15 cellular contexts compared by ENCODE assay signal in genomic region chr2:33320573-33320972, GRCh38.
DNase-seq lines count a peak whose midpoint lies in the region; ATAC-seq, FAIRE-seq and TF ChIP-seq lines count a peak whose summit lies in the region.
"Had no signal": no experiment of that assay in that cellular context is flagged by ENCODE, and none has a peak within 500 bp of the region (broad histone marks: within the 10 kb centered on the region; RNA-seq: fewer than 3 reads in every experiment).

No MANE protein-coding gene starts in this region.

- H3K27me3 ChIP-seq in HepG2 (ENCODE audit: control insufficient read depth in 1 of 2, insufficient read depth in 2 of 2, low read length in 2 of 2), result 0 out of 5 replicates have a peak, but pooled peaks cover 0 to 3% of the 10 kb centered on the region in 2 experiments
- H3K27me3 ChIP-seq: heart right ventricle had no signal

- DNase-seq in stimulated activated naive CD8-positive, alpha-beta T cell treated with anti-CD3 and anti-CD28 coated beads, Interleukin-15, Interleukin-2, amounts not matched to agents 100 U/mL and 50 U/mL, for 24 hours, result no peak
- no peak for DNase-seq in activated naive CD8-positive, alpha-beta T cell treated with anti-CD3 and anti-CD28 coated beads for 36 hours
- peak; percentile 10 for DNase-seq in HepG2 (ENCODE audit: low spot score)
- DNase-seq in NOMO-1 treated with DMSO at 0.1 percent for 48 hours (lab: John Stamatoyannopoulos, UW; ENCODE audit: unreplicated experiment), result no peak
- no peak for DNase-seq in stimulated activated CD4-positive, alpha-beta T cell treated with anti-CD3 and anti-CD28 coated beads, Interleukin-2, amount 100 ng/mL, for 48 hours
- DNase-seq in GM10248 (ENCODE audit: extremely low spot score), result no peak
- no peak for DNase-seq in T-helper 17 cell
- DNase-seq: heart right ventricle; midbrain; NCI-H69; stimulated activated CD4-positive, alpha-beta T cell treated with anti-CD3 and anti-CD28 coated beads, Interleukin-1b, Interleukin-23, amount 100 ng/mL, for 48 hours had no signal

- no peak for TF ChIP-seq RAD21 in HepG2 (CRISPR knock-in tag; IDR thresholded peaks at IDR 0.05)

- no peaks in the 10 kb centered on the region for H3K36me3 ChIP-seq in HepG2 (replicated peaks in 1 of 2; ENCODE audit: control insufficient read depth in 1 of 2, insufficient read depth in 2 of 2, low read length in 2 of 2)

- 12% methylated on average over 3 of the region's 3 CpGs for WGBS in HepG2 (ENCODE audit: low lambda C conversion rate)

- TF ChIP-seq POLR2A in HepG2 (IDR thresholded peaks at IDR 0.05; ENCODE audit: insufficient read depth in 1 of 2, low read depth in 2 of 2, low read length in 2 of 2), result no peak

- H3K27me3 Mint-ChIP-seq in stimulated activated naive CD8-positive, alpha-beta T cell treated with anti-CD3 and anti-CD28 coated beads, Interleukin-15, Interleukin-2, amounts not matched to agents 100 ng/mL and 50 ng/mL, for 24 hours, result peaks cover 8% of the 10 kb centered on the region
- peaks cover 25% of the 10 kb centered on the region for H3K27me3 Mint-ChIP-seq in activated naive CD8-positive, alpha-beta T cell treated with anti-CD3 and anti-CD28 coated beads for 36 hours
- H3K27me3 Mint-ChIP-seq in T-helper 17 cell, result peaks cover 12% of the 10 kb centered on the region

- H3K4me1 ChIP-seq in HepG2 (ENCODE audit: insufficient read depth, low read length), result no peaks in the 10 kb centered on the region

- no TSS peak for BruUV-seq in HepG2 (replicated peaks; lab: Mats Ljungman, UMichigan)

- no peaks in the 10 kb centered on the region for H3K79me2 ChIP-seq in HepG2 (ENCODE audit: insufficient read depth, low read length)

- H3K4me2 ChIP-seq in HepG2 (ENCODE audit: low read depth, low read length), result no peak overlapping the region

- H3K27ac ChIP-seq in HepG2 (ENCODE audit: extremely low read length, insufficient read depth, low read length), result no peak overlapping the region
- H3K27ac ChIP-seq: RWPE1 had no signal

- no peak overlapping the region for H3K9ac ChIP-seq in HepG2 (ENCODE audit: insufficient read depth, low read depth, low read length)

- H2AFZ ChIP-seq in HepG2 (ENCODE audit: low read length), result no peak overlapping the region

- peak overlapping the region; percentile 83 for H3K27ac Mint-ChIP-seq in stimulated activated naive CD8-positive, alpha-beta T cell treated with anti-CD3 and anti-CD28 coated beads, Interleukin-15, Interleukin-2, amounts not matched to agents 100 ng/mL and 50 ng/mL, for 24 hours
- peak overlapping the region; percentile 68 for H3K27ac Mint-ChIP-seq in activated naive CD8-positive, alpha-beta T cell treated with anti-CD3 and anti-CD28 coated beads for 36 hours
- no peak overlapping the region for H3K27ac Mint-ChIP-seq in T-helper 17 cell
- H3K27ac Mint-ChIP-seq: stimulated activated memory B cell treated with anti-CD40 and anti-IgM and Interleukin-4, amounts not matched to agents 10 μg/mL and 1 μg/mL and 100 μg/mL, for 72 hours had no signal

- no peaks in the 10 kb centered on the region for H4K20me1 ChIP-seq in HepG2 (ENCODE audit: insufficient read depth, low read length)

- H3K36me3 Mint-ChIP-seq in stimulated activated naive CD8-positive, alpha-beta T cell treated with anti-CD3 and anti-CD28 coated beads, Interleukin-15, Interleukin-2, amounts not matched to agents 100 ng/mL and 50 ng/mL, for 24 hours (ENCODE audit: low read depth), result no peaks in the 10 kb centered on the region
- H3K36me3 Mint-ChIP-seq in activated naive CD8-positive, alpha-beta T cell treated with anti-CD3 and anti-CD28 coated beads for 36 hours, result no peaks in the 10 kb centered on the region
- H3K36me3 Mint-ChIP-seq in T-helper 17 cell (ENCODE audit: low read depth), result no peaks in the 10 kb centered on the region
- H3K36me3 Mint-ChIP-seq: stimulated activated memory B cell treated with anti-CD40 and anti-IgM and Interleukin-4, amounts not matched to agents 10 μg/mL and 1 μg/mL and 100 μg/mL, for 72 hours had no signal

- CTCF ChIA-PET in HepG2 (lab: Yijun Ruan, JAX; ENCODE audit: low intra/inter-chr PET ratio, low total read pairs), result no interaction called here
- CTCF ChIA-PET in GM10248 (lab: Yijun Ruan, JAX), result interaction anchor here (1.7 kb wide), 1 partner anchor 16 kb away, joined by 5 read pairs; no protein-coding TSS in a partner anchor

- ATAC-seq in stimulated activated naive CD8-positive, alpha-beta T cell treated with anti-CD3 and anti-CD28 coated beads, Interleukin-15, Interleukin-2, amounts not matched to agents 100 U/mL and 50 U/mL, for 24 hours, result no peak
- ATAC-seq in HepG2 (no peak), T-helper 17 cell (no peak)
- ATAC-seq: left lobe of liver had no signal

- in situ Hi-C loops in HepG2 (cut with HindIII; ENCODE audit: extremely low pct_ligation_motif_present, low pct_unique_long_range_greater_than_20kb), result no loop called here

- no peak overlapping the region for H3K4me3 ChIP-seq in HepG2 (replicated peaks in 1 of 3; ENCODE audit: insufficient read depth in 1 of 3, low read depth in 2 of 3, low read length in 3 of 3)
- H3K4me3 ChIP-seq: heart right ventricle had no signal

- TF ChIP-seq CTCF in HepG2 (CRISPR knock-in tag; IDR thresholded peaks at IDR 0.05) (no peak), GM10248 (IDR thresholded peaks at IDR 0.05; ENCODE audit: control extremely low read depth, extremely low read depth, low read depth, missing control alignments) (no peak)

- TF ChIP-seq EP300 in HepG2 (IDR thresholded peaks at IDR 0.05; ENCODE audit: low read depth in 2 of 2, low read length in 2 of 2) (no peak), HepG2 (CRISPR knock-in tag; IDR thresholded peaks at IDR 0.05; ENCODE audit: borderline replicate concordance) (no peak)

- H3K4me1 Mint-ChIP-seq in stimulated activated naive CD8-positive, alpha-beta T cell treated with anti-CD3 and anti-CD28 coated beads, Interleukin-15, Interleukin-2, amounts not matched to agents 100 ng/mL and 50 ng/mL, for 24 hours (ENCODE audit: low read depth), result peaks cover 30% of the 10 kb centered on the region
- peaks cover 18% of the 10 kb centered on the region for H3K4me1 Mint-ChIP-seq in activated naive CD8-positive, alpha-beta T cell treated with anti-CD3 and anti-CD28 coated beads for 36 hours
- H3K4me1 Mint-ChIP-seq in T-helper 17 cell, result peaks cover 18% of the 10 kb centered on the region

- intact Hi-C loops in HepG2 (cut with micrococcal nuclease; ENCODE audit: unreplicated experiment), result no loop called here

- no peak overlapping the region for H3K4me3 Mint-ChIP-seq in stimulated activated naive CD8-positive, alpha-beta T cell treated with anti-CD3 and anti-CD28 coated beads, Interleukin-15, Interleukin-2, amounts not matched to agents 100 ng/mL and 50 ng/mL, for 24 hours
- H3K4me3 Mint-ChIP-seq in activated naive CD8-positive, alpha-beta T cell treated with anti-CD3 and anti-CD28 coated beads for 36 hours, result no peak overlapping the region
- no peak overlapping the region for H3K4me3 Mint-ChIP-seq in T-helper 17 cell
- H3K4me3 Mint-ChIP-seq: stimulated activated memory B cell treated with anti-CD40 and anti-IgM and Interleukin-4, amounts not matched to agents 10 μg/mL and 1 μg/mL and 100 μg/mL, for 72 hours had no signal

- FAIRE-seq in HepG2 (lab: Jason Lieb, UNC), result no peak

- no peaks in the 10 kb centered on the region for H3K9me3 Mint-ChIP-seq in stimulated activated naive CD8-positive, alpha-beta T cell treated with anti-CD3 and anti-CD28 coated beads, Interleukin-15, Interleukin-2, amounts not matched to agents 100 ng/mL and 50 ng/mL, for 24 hours
- H3K9me3 Mint-ChIP-seq in activated naive CD8-positive, alpha-beta T cell treated with anti-CD3 and anti-CD28 coated beads for 36 hours, result no peaks in the 10 kb centered on the region
- H3K9me3 Mint-ChIP-seq: stimulated activated memory B cell treated with anti-CD40 and anti-IgM and Interleukin-4, amounts not matched to agents 10 μg/mL and 1 μg/mL and 100 μg/mL, for 72 hours had no signal

- H3K9me3 ChIP-seq in HepG2 (ENCODE audit: low read length), result no peaks in the 10 kb centered on the region
- H3K9me3 ChIP-seq in T-helper 17 cell (ENCODE audit: control insufficient read depth, low read length, poor library complexity, severe bottlenecking), result no peaks in the 10 kb centered on the region
- H3K9me3 ChIP-seq: heart right ventricle had no signal

- POLR2A ChIA-PET in HepG2 (lab: Yijun Ruan, JAX) (no interaction called here), GM10248 (lab: Yijun Ruan, JAX) (no interaction called here)

TF ChIP-seq in HepG2, 621 proteins besides CTCF, POLR2A, EP300 and RAD21:
- no peak for TF ChIP-seq SOX6 (IDR thresholded peaks at IDR 0.05)
- TF ChIP-seq SOX6 (CRISPR knock-in tag; IDR thresholded peaks at IDR 0.05), result 0 out of 2 replicates have a peak, but pooled peaks have one; percentile 25
- no peak for TF ChIP-seq ZNF225 (CRISPR knock-in tag; IDR thresholded peaks at IDR 0.05)
- no peak for TF ChIP-seq FOXP1 (IDR thresholded peaks at IDR 0.05)
- TF ChIP-seq FOXP1 (CRISPR knock-in tag; IDR thresholded peaks at IDR 0.05), result 0 out of 2 replicates have a peak, but pooled peaks have one; percentile 33
- TF ChIP-seq SOX5 (CRISPR knock-in tag; IDR thresholded peaks at IDR 0.05; ENCODE audit: borderline replicate concordance), result 0 out of 2 replicates have a peak, but pooled peaks have one; percentile 15
- no peak for TF ChIP-seq ETV5 (CRISPR knock-in tag; IDR thresholded peaks at IDR 0.05; ENCODE audit: borderline replicate concordance)
- TF ChIP-seq ZNF550 (CRISPR knock-in tag; IDR thresholded peaks at IDR 0.05; ENCODE audit: borderline replicate concordance), result no peak
- TF ChIP-seq NFE2L1 (CRISPR knock-in tag; IDR thresholded peaks at IDR 0.05; ENCODE audit: borderline replicate concordance), result no peak
